ENCODE assay signal across 8 cellular contexts in the genomic region with DNA sequence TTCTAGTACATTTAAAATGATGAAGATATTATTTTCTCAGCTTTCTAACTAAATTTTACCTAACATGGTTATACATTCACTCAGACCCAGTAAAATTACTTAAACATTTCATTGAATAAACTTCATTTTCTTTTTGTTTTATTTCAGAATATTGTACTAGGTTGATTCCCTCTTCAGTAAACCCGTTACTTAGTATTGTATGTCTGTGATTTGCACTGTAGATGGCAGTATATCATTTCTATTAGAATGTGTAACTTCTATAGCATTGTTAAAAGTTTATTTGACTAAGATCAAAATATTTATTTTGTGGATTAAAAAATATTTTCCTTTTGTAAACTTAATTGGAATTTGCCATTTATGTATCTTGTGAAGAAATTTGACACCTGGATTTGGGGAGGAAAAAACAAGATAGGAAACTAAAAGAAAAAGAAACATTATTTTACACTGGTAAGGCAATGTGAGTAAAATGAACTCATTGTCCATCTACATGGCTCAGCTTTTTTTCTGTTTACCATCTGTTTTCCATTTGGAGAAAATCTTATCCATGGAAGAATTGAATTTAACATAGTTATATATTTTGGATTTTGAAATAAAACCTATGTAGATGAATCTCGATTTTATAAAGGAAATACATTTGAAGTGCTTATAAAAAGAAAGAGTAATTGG.
DNase-seq lines count a peak whose midpoint lies in the region; ATAC-seq, FAIRE-seq and TF ChIP-seq lines count a peak whose summit lies in the region.
"Not testable (repeated sequence)": the region's sequence is repeated elsewhere in the genome, so short reads cannot be mapped to it uniquely, and the experiment has no call there.

No MANE protein-coding gene starts in this region.

- H2AFZ ChIP-seq in H1 (ENCODE audit: low read length); keratinocyte (ENCODE audit: control insufficient read depth, low read length): not testable (repeated sequence)

- peak in 1 of 2 experiments; percentile 33; a peak in 3 of 4 replicates for TF ChIP-seq RAD21 in H1 (IDR thresholded peaks at IDR 0.05 in 1 of 2, conservative IDR thresholded peaks at IDR 0.05 in 1 of 2; ENCODE audit: low read depth in 2 of 2, low read length in 2 of 2)

- not testable (repeated sequence) for H3K18ac ChIP-seq in H1 (ENCODE audit: extremely low read depth, low read length)

- H3K56ac ChIP-seq in H1 (replicated peaks; ENCODE audit: insufficient read length, low read depth, low read length) = not testable (repeated sequence)

- not testable (repeated sequence) for H3K23me2 ChIP-seq in H1 (ENCODE audit: low read depth, low read length)

- TF ChIP-seq POLR2A in H1 (IDR thresholded peaks at IDR 0.05; ENCODE audit: control extremely low read depth in 1 of 2, low read depth in 2 of 2, low read length in 2 of 2); spleen (IDR thresholded peaks at IDR 0.05): not testable (repeated sequence)

- not testable (repeated sequence) for H3K4me1 ChIP-seq in Caco-2; H1 (replicated peaks in 1 of 4; ENCODE audit: control insufficient read depth in 3 of 4, insufficient read depth in 4 of 4, low read length in 3 of 4); keratinocyte (ENCODE audit: control insufficient read depth, extremely low read depth, insufficient read depth, low read length); spleen

- not testable (repeated sequence) for H3K4ac ChIP-seq in H1 (replicated peaks; ENCODE audit: insufficient read length, low read depth, low read length)

- DNase-seq in Caco-2; H1 (ENCODE audit: low read depth in 1 of 2, low spot score in 2 of 2); keratinocyte (ENCODE audit: low read depth, low spot score); spleen: not testable (repeated sequence)
- DNase-seq in NCI-H1694 treated with DMSO at 0.1 percent for 48 hours (lab: John Stamatoyannopoulos, UW) (peak; percentile 10), SKM-1 (lab: John Stamatoyannopoulos, UW; ENCODE audit: unreplicated experiment) (peak; percentile 5)

- H3K4me3 ChIP-seq in Caco-2 (ENCODE audit: low read depth, low read length); H1 (ENCODE audit: extremely low read depth in 1 of 4, insufficient read depth in 2 of 4, low read depth in 3 of 4, low read length in 4 of 4); keratinocyte (ENCODE audit: control insufficient read depth in 2 of 3, extremely low read depth in 1 of 3, insufficient read depth in 2 of 3, low read depth in 1 of 3, low read length in 3 of 3); spleen: not testable (repeated sequence)

- not testable (repeated sequence) for H3K36me3 Mint-ChIP-seq in Caco-2 (ENCODE audit: insufficient read depth, unreplicated experiment)

- not testable (repeated sequence) for H4K8ac ChIP-seq in H1 (ENCODE audit: extremely low read depth, insufficient read depth, low read length)

- not testable (repeated sequence) for H3K4me2 ChIP-seq in H1 (ENCODE audit: insufficient read depth in 1 of 2, low read depth in 2 of 2, low read length in 2 of 2); keratinocyte (ENCODE audit: control insufficient read depth, extremely low read depth, insufficient read depth, low read depth, low read length)

- H3K9ac ChIP-seq in H1 (replicated peaks in 1 of 4; ENCODE audit: extremely low read depth in 1 of 4, low read depth in 3 of 4, low read length in 3 of 4); keratinocyte (ENCODE audit: control insufficient read depth, extremely low read depth, insufficient read depth, low read length): not testable (repeated sequence)

- not testable (repeated sequence) for H3K4me3 Mint-ChIP-seq in Caco-2 (ENCODE audit: unreplicated experiment)

- H4K20me1 ChIP-seq in H1 (replicated peaks in 1 of 2; ENCODE audit: control insufficient read depth in 1 of 2, insufficient read depth in 2 of 2, low read length in 2 of 2); keratinocyte (ENCODE audit: control insufficient read depth, extremely low read depth, insufficient read depth, low read length): not testable (repeated sequence)

- not testable (repeated sequence) for H3K9me3 ChIP-seq in Caco-2; H1 (ENCODE audit: insufficient read depth in 2 of 2, low read depth in 1 of 2, low read length in 1 of 2); keratinocyte (ENCODE audit: control insufficient read depth, low read depth, low read length); spleen

- intact Hi-C loops in Caco-2 (cut with micrococcal nuclease; ENCODE audit: unreplicated experiment) = loop anchor here (1.0 kb wide), 1 partner anchor 144 kb away; no protein-coding TSS in a partner anchor
- intact Hi-C loops in spleen (cut with DNase I; ENCODE audit: low total_unique reads) = not testable (repeated sequence)

- ATAC-seq in GM18909 (IDR thresholded peaks at IDR 0.05; ENCODE audit: poor library complexity, unreplicated experiment) = peak; percentile 66
- ATAC-seq in HG03354 (IDR thresholded peaks at IDR 0.05; ENCODE audit: poor library complexity, severe bottlenecking, unreplicated experiment) = peak; percentile 82

- POLR2A ChIA-PET in Caco-2 (lab: Charles Lee); H1 (lab: Charles Lee; ENCODE audit: partially characterized antibody): not testable (repeated sequence)

- H2BK12ac ChIP-seq in H1 (ENCODE audit: low read depth, low read length) = not testable (repeated sequence)

- H3K36me3 ChIP-seq in Caco-2 (ENCODE audit: control insufficient read depth, insufficient read depth, low read length); H1 (ENCODE audit: control insufficient read depth in 2 of 4, insufficient read depth in 4 of 4, low read length in 3 of 4); keratinocyte (ENCODE audit: control insufficient read depth in 2 of 2, extremely low read depth in 1 of 2, insufficient read depth in 2 of 2, low read length in 2 of 2); spleen: not testable (repeated sequence)

- TF ChIP-seq CTCF in Caco-2 (IDR thresholded peaks at IDR 0.05; ENCODE audit: insufficient read depth in 1 of 2, low read depth in 1 of 2, low read length in 1 of 2, severe bottlenecking in 1 of 2, unreplicated experiment in 1 of 2) (peak; percentile 29 to 32), spleen (IDR thresholded peaks at IDR 0.05 in 8 of 11, conservative IDR thresholded peaks at IDR 0.05 in 3 of 11) (peak in 6 of 11 experiments; percentile 20 to 44 (median 28))
- not testable (repeated sequence) for TF ChIP-seq CTCF in H1 (IDR thresholded peaks at IDR 0.05; ENCODE audit: control extremely low read depth in 1 of 3, insufficient read depth in 1 of 3, low read depth in 1 of 3, low read length in 3 of 3); keratinocyte (optimal IDR thresholded peaks at IDR 0.05 in 1 of 3, IDR thresholded peaks at IDR 0.05 in 1 of 3, conservative IDR thresholded peaks at IDR 0.05 in 1 of 3; ENCODE audit: extremely low read depth in 1 of 3, insufficient read depth in 2 of 3, low read length in 3 of 3)

- not testable (repeated sequence) for H2AK5ac ChIP-seq in H1 (ENCODE audit: low read depth, low read length)

- CTCF ChIA-PET in Caco-2 (lab: Charles Lee); H1 (lab: Charles Lee; ENCODE audit: partially characterized antibody): not testable (repeated sequence)

- FAIRE-seq in H1 (lab: Jason Lieb, UNC) = peak; percentile 81
- FAIRE-seq in keratinocyte (lab: Jason Lieb, UNC) = peak; percentile 29

- not testable (repeated sequence) for H2BK20ac ChIP-seq in H1 (ENCODE audit: low read length)

- not testable (repeated sequence) for H4K91ac ChIP-seq in H1 (replicated peaks; ENCODE audit: insufficient read length, low read length)

- H3K27ac ChIP-seq in H1 (ENCODE audit: low read depth, low read length); keratinocyte (ENCODE audit: control insufficient read depth, insufficient read depth, low read length); spleen: not testable (repeated sequence)

- not testable (repeated sequence) for H3K14ac ChIP-seq in H1 (ENCODE audit: insufficient read length)

- H4K5ac ChIP-seq in H1 (ENCODE audit: insufficient read length, low read depth, low read length) = not testable (repeated sequence)

- not testable (repeated sequence) for H3K27ac Mint-ChIP-seq in Caco-2 (ENCODE audit: unreplicated experiment)

- not testable (repeated sequence) for H3K23ac ChIP-seq in H1 (ENCODE audit: insufficient read length)

- WGBS in H1 (ENCODE audit: extremely low coverage in 1 of 2, insufficient coverage in 1 of 2, insufficient read length in 1 of 2, insufficient replicate concordance in 2 of 2, low coverage in 1 of 2, low lambda C conversion rate in 2 of 2, missing lambda C conversion rate in 1 of 2), 2 experiments = 56% methylated on average over 2 of the region's 2 CpGs; no CpG with 5 or more reads in 1 of the 2 experiments
- 42 to 46% (median 44%) methylated on average over 2 of the region's 2 CpGs for WGBS in spleen, 5 donors

- H3K9me1 ChIP-seq in keratinocyte (ENCODE audit: control insufficient read depth, extremely low read depth, insufficient read depth, low read length) = not testable (repeated sequence)

- not testable (repeated sequence) for TF ChIP-seq EP300 in H1 (IDR thresholded peaks at IDR 0.05; ENCODE audit: borderline replicate concordance in 1 of 2, low read depth in 2 of 2, low read length in 2 of 2)

- not testable (repeated sequence) for H2BK120ac ChIP-seq in H1 (replicated peaks; ENCODE audit: low read depth, low read length)

- H3K27me3 ChIP-seq in Caco-2 (replicated peaks; ENCODE audit: control insufficient read depth, insufficient read depth, low read length); H1 (replicated peaks in 1 of 4; ENCODE audit: control insufficient read depth in 3 of 4, extremely low read depth in 1 of 4, insufficient read depth in 3 of 4, low read length in 3 of 4); keratinocyte (ENCODE audit: control insufficient read depth, extremely low read depth, insufficient read depth, low read length); spleen (replicated peaks in 1 of 7): not testable (repeated sequence)

- not testable (repeated sequence) for H2BK5ac ChIP-seq in H1 (ENCODE audit: low read depth, low read length)

- H3K79me2 ChIP-seq in H1 (ENCODE audit: control insufficient read depth in 1 of 2, insufficient read depth in 2 of 2, low read length in 2 of 2); keratinocyte (ENCODE audit: control insufficient read depth, insufficient read depth, low read length): not testable (repeated sequence)

- H3K27me3 Mint-ChIP-seq in Caco-2 (ENCODE audit: insufficient read depth, unreplicated experiment) = not testable (repeated sequence)

- H3K4me1 Mint-ChIP-seq in Caco-2 (ENCODE audit: low read depth, unreplicated experiment) = not testable (repeated sequence)

- not testable (repeated sequence) for BruUV-seq in Caco-2 (replicated peaks; lab: Mats Ljungman, UMichigan)

- H2BK15ac ChIP-seq in H1 (ENCODE audit: low read length) = not testable (repeated sequence)

- dilution Hi-C loops in keratinocyte (cut with MboI; ENCODE audit: extremely low pct_ligation_motif_present, low sequenced_read_pairs) = not testable (repeated sequence)

- H3K9me3 Mint-ChIP-seq in Caco-2 (ENCODE audit: unreplicated experiment) = not testable (repeated sequence)

- H3K79me1 ChIP-seq in H1 (ENCODE audit: low read depth, low read length) = not testable (repeated sequence)
